2 cellular contexts compared by ENCODE assay signal in genomic region chr7:5214641-5215040, GRCh38.
TF ChIP-seq lines count a peak whose summit lies in the region.

No MANE protein-coding gene starts in this region.

TF ChIP-seq in WTC11, 78 proteins besides CTCF, POLR2A, EP300 and RAD21 (continued from another document):
- TF ChIP-seq ZNF532 (CRISPR knock-in tag; IDR thresholded peaks at IDR 0.05; ENCODE audit: borderline replicate concordance) (no peak), ZNF423 (CRISPR knock-in tag; IDR thresholded peaks at IDR 0.05) (no peak), PREB (CRISPR knock-in tag; IDR thresholded peaks at IDR 0.05; ENCODE audit: borderline replicate concordance) (no peak), ZSCAN18 (CRISPR knock-in tag; IDR thresholded peaks at IDR 0.05) (no peak), NR2C2 (CRISPR knock-in tag; IDR thresholded peaks at IDR 0.05) (no peak), HMGA2 (CRISPR knock-in tag; IDR thresholded peaks at IDR 0.05) (no peak), E2F4 (CRISPR knock-in tag; IDR thresholded peaks at IDR 0.05; ENCODE audit: borderline replicate concordance, low read depth) (no peak)

TF ChIP-seq in SK-N-SH, 30 proteins besides CTCF, POLR2A, EP300 and RAD21 (continued from another document):
- TF ChIP-seq USF1 (IDR thresholded peaks at IDR 0.05; ENCODE audit: borderline replicate concordance, low read depth) = no peak
- no peak for TF ChIP-seq GATA2 (CRISPR knock-in tag; IDR thresholded peaks at IDR 0.05)
- no peak for TF ChIP-seq POLR2AphosphoS5 (IDR thresholded peaks at IDR 0.05; ENCODE audit: low read depth, low read length)
- no peak for TF ChIP-seq MEF2A (IDR thresholded peaks at IDR 0.05; ENCODE audit: borderline replicate concordance, low read depth)
- TF ChIP-seq MAX (IDR thresholded peaks at IDR 0.05; ENCODE audit: low read depth) = no peak
